ENCODE assay signal across 19 cellular contexts in the genomic region with DNA sequence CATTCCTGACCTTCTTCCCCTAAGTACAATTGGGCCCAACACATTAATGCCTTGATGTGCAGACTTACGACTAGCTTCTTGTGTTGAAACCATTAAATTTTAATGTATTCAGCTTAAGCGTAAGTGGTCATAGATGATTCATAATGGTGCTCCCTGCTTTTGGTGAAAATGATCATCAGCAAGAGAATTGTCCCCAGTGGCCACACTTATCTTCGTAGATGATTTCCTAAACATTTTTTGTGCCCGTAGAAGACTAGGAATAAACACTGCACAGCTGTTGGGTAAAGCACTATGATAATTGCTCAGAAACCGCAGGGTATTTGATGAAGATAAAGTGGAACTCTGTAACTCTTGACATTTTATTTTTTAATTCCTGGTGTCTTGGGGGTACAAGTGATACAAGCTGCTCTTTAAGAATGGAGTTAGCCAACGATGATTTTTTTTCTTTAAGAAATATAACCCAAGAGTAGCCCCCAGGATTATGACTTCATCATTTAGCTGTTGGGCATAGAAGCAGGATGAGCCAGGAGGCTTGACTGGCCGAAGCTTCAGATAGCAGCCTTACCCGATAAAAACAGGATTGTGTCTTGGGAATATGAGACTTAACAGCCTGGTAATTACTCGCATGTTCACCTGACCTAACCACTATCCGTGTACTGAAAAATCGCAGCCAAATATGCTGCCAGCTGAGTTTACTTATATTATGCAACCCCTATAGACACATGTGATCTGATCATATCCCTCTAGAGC.
"Had no signal": no experiment of that assay in that cellular context is flagged by ENCODE, and none has a peak within 500 bp of the region (broad histone marks: within the 10 kb centered on the region; RNA-seq: fewer than 3 reads in every experiment).

No MANE protein-coding gene starts in this region.

- H3K4me2 ChIP-seq: neural progenitor cell had no signal

- H2AFZ ChIP-seq: neural progenitor cell had no signal

- H3K4me1 ChIP-seq: transverse colon had no signal

- H3K36me3 ChIP-seq: neural progenitor cell, sigmoid colon, transverse colon, WERI-Rb-1 had no signal

- H3K9me3 ChIP-seq: sigmoid colon, transverse colon had no signal

- ATAC-seq: activated CD8-positive, alpha-beta T cell treated with anti-CD3 and anti-CD28 coated beads for 36 hours; activated naive CD8-positive, alpha-beta T cell treated with anti-CD3 and anti-CD28 coated beads, Interleukin-2, amount 50 U/mL, for 24 hours; left colon; stimulated activated naive B cell treated with anti-CD40 and anti-IgM and Interleukin-4, amounts not matched to agents 10 μg/mL and 1 μg/mL and 100 μg/mL, for 72 hours had no signal

- H3K27ac ChIP-seq: epithelial cell of prostate, neural progenitor cell, sigmoid colon, transverse colon, WERI-Rb-1 had no signal

- H3K4me3 ChIP-seq: neural progenitor cell, sigmoid colon, transverse colon had no signal

- H3K9ac ChIP-seq: neural progenitor cell had no signal

- H3K27me3 ChIP-seq: neural progenitor cell, sigmoid colon, transverse colon had no signal

- DNase-seq: activated CD4-positive, alpha-beta T cell treated with anti-CD3 and anti-CD28 coated beads, Interleukin-2, amount 10 ng/mL, durations not matched to agents 7 days and 5 days; activated CD4-positive, CD25-positive, alpha-beta regulatory T cell treated with anti-CD3 and anti-CD28 coated beads, Interleukin-2, amount 50 U/mL, for 72 hours; activated CD8-positive, alpha-beta T cell treated with anti-CD3 and anti-CD28 coated beads for 36 hours; activated gamma-delta T cell; activated naive CD4-positive, alpha-beta T cell treated with anti-CD3 and anti-CD28 coated beads, Interleukin-2, amount 50 U/mL, for 16 hours; activated naive CD8-positive, alpha-beta T cell treated with anti-CD3 and anti-CD28 coated beads, Interleukin-2, amount 50 U/mL, for 24 hours; cortex of kidney; foreskin fibroblast; left colon; naive B cell; posterior cingulate gyrus; sigmoid colon; stimulated activated CD4-positive, alpha-beta T cell treated with anti-CD3 and anti-CD28 coated beads, Interleukin-2, amount 100 ng/mL, for 48 hours; stimulated activated CD8-positive, alpha-beta memory T cell treated with anti-CD3 and anti-CD28 coated beads, Interleukin-4, amount 100 ng/mL, for 48 hours; stimulated activated naive B cell treated with anti-CD40 and anti-IgM and Interleukin-4, amounts not matched to agents 10 μg/mL and 1 μg/mL and 100 μg/mL, for 72 hours; transverse colon; WERI-Rb-1 had no signal
